In genomic region chr14:24935796-24936195, GRCh38 we compare ENCODE assay signal across 21 cellular contexts.
DNase-seq lines count a peak whose midpoint lies in the region; ATAC-seq and TF ChIP-seq lines count a peak whose summit lies in the region.
"Had no signal": no experiment of that assay in that cellular context is flagged by ENCODE, and none has a peak within 500 bp of the region (broad histone marks: within the 10 kb centered on the region; RNA-seq: fewer than 3 reads in every experiment).

No MANE protein-coding gene starts in this region.

- ATAC-seq in GM18498 (IDR thresholded peaks at IDR 0.05; ENCODE audit: unreplicated experiment): no peak
- ATAC-seq: CD8-positive, alpha-beta T cell; HCT116; SK-N-SH treated with all-trans-retinoic acid at 6 μM for 48 hours had no signal

- H4K20me1 ChIP-seq in Loucy (ENCODE audit: insufficient read depth, low read length, poor library complexity, severe bottlenecking): no peaks in the 10 kb centered on the region
- peaks cover 89% of the 10 kb centered on the region for H4K20me1 ChIP-seq in smooth muscle cell (ENCODE audit: low read depth)

- H3K9ac ChIP-seq in Loucy (ENCODE audit: low read depth, low read length, poor library complexity, severe bottlenecking) (no peak overlapping the region), smooth muscle cell (ENCODE audit: low read depth) (no peak overlapping the region)

- H3K79me2 ChIP-seq in Loucy (ENCODE audit: insufficient read depth, low read length) (no peaks in the 10 kb centered on the region), smooth muscle cell (ENCODE audit: low read depth) (peaks cover 91% of the 10 kb centered on the region)

- H3K4me2 ChIP-seq in Loucy (ENCODE audit: low read depth, low read length, poor library complexity, severe bottlenecking) (no peak overlapping the region), smooth muscle cell (no peak overlapping the region)

- H3K4me1 ChIP-seq in Loucy (ENCODE audit: insufficient read depth, low read length, poor library complexity, severe bottlenecking): no peaks in the 10 kb centered on the region
- H3K4me1 ChIP-seq in smooth muscle cell (ENCODE audit: low read depth): peaks cover 9% of the 10 kb centered on the region
- H3K4me1 ChIP-seq in vagina: no peaks in the 10 kb centered on the region
- H3K4me1 ChIP-seq: Peyer's patch had no signal

- intact Hi-C loops in vagina (cut with DNase I): no loop called here

- H3K4me3 ChIP-seq in HFF-Myc (replicated peaks; ENCODE audit: low read depth, low read length) (no peak overlapping the region), Loucy (ENCODE audit: low read length, poor library complexity, severe bottlenecking) (no peak overlapping the region), smooth muscle cell (no peak overlapping the region), vagina (no peak overlapping the region)
- H3K4me3 ChIP-seq: MG63, Peyer's patch had no signal

- peak; percentile 30 for DNase-seq in HFF-Myc (ENCODE audit: extremely low read depth, low read depth)
- DNase-seq in fibroblast of peridontal ligament (ENCODE audit: extremely low read depth): peak; percentile 45
- no peak for DNase-seq in smooth muscle cell (lab: John Stamatoyannopoulos, UW; ENCODE audit: unreplicated experiment)
- no peak for DNase-seq in NCI-H187 treated with DMSO at 0.1 percent for 48 hours (lab: John Stamatoyannopoulos, UW)
- no peak for DNase-seq in vagina (ENCODE audit: extremely low spot score in 2 of 2)
- DNase-seq: AML-193; C1 segment of cervical spinal cord; CD8-positive, alpha-beta T cell; DND-41; Karpas-422; MG63; NCI-H1417; NCI-H187; NCI-H2227 treated with DMSO at 0.1 percent for 48 hours; NCI-H510A; NCI-H774; Peyer's patch had no signal

- peak overlapping the region; percentile 65 for H2AFZ ChIP-seq in Loucy (ENCODE audit: low read length)
- H2AFZ ChIP-seq in smooth muscle cell (ENCODE audit: low read depth): no peak overlapping the region

- no peaks in the 10 kb centered on the region for H3K9me3 ChIP-seq in Loucy (ENCODE audit: insufficient read depth, low read depth, low read length)
- H3K9me3 ChIP-seq in smooth muscle cell (replicated peaks; ENCODE audit: low read depth): no peaks in the 10 kb centered on the region
- no peaks in the 10 kb centered on the region for H3K9me3 ChIP-seq in vagina
- H3K9me3 ChIP-seq: MG63, Peyer's patch had no signal

- TF ChIP-seq POLR2A in vagina (IDR thresholded peaks at IDR 0.05): no peak

- H3K27me3 ChIP-seq in Loucy (ENCODE audit: insufficient read depth, low read length, poor library complexity, severe bottlenecking): no peaks in the 10 kb centered on the region
- no peaks in the 10 kb centered on the region for H3K27me3 ChIP-seq in smooth muscle cell (ENCODE audit: low read depth)
- no peaks in the 10 kb centered on the region for H3K27me3 ChIP-seq in vagina
- H3K27me3 ChIP-seq: MG63, Peyer's patch had no signal

- no peak for TF ChIP-seq CTCF in HFF-Myc (IDR thresholded peaks at IDR 0.05; ENCODE audit: low read depth, low read length, missing control alignments)
- no peak for TF ChIP-seq CTCF in Loucy (conservative IDR thresholded peaks at IDR 0.05; ENCODE audit: low read length)
- no peak for TF ChIP-seq CTCF in smooth muscle cell (IDR thresholded peaks at IDR 0.05; ENCODE audit: borderline replicate concordance, insufficient read depth, poor library complexity, severe bottlenecking)
- no peak for TF ChIP-seq CTCF in vagina (IDR thresholded peaks at IDR 0.05)

- H3K36me3 ChIP-seq in Loucy (ENCODE audit: insufficient read depth, low read length): no peaks in the 10 kb centered on the region
- H3K36me3 ChIP-seq in smooth muscle cell (ENCODE audit: low read depth): no peaks in the 10 kb centered on the region
- no peaks in the 10 kb centered on the region for H3K36me3 ChIP-seq in vagina
- H3K36me3 ChIP-seq: MG63, Peyer's patch had no signal

- no peaks in the 10 kb centered on the region for H3F3A ChIP-seq in Loucy (ENCODE audit: low read depth)
- no peaks in the 10 kb centered on the region for H3F3A ChIP-seq in smooth muscle cell (ENCODE audit: low read depth)

- WGBS in smooth muscle cell (ENCODE audit: low lambda C conversion rate): 47% methylated on average over 1 of the region's 1 CpG

- H3K27ac ChIP-seq in smooth muscle cell (ENCODE audit: low read depth) (peak overlapping the region; percentile 33), vagina (no peak overlapping the region)
- H3K27ac ChIP-seq: Peyer's patch had no signal

- H3K9me2 ChIP-seq in Loucy (replicated peaks; ENCODE audit: low read depth, low read length): no peaks in the 10 kb centered on the region

Comparison
In these comparisons a context has a peak if more than half of its experiments do, and no peak if none do; other contexts are left out.
1. DNase-seq: peak in HFF-Myc (single experiment) and fibroblast of peridontal ligament (single experiment); none in smooth muscle cell (single experiment), NCI-H187 treated with DMSO at 0.1 percent for 48 hours (single experiment) and vagina (0 of 2).